ENCODE assay signal across 7 cellular contexts in genomic region chrX:46408553-46409407, GRCh38.
DNase-seq lines count a peak whose midpoint lies in the region; ATAC-seq lines count a peak whose summit lies in the region.

No MANE protein-coding gene starts in this region.

- no peaks in the 10 kb centered on the region for H3K9me3 ChIP-seq in iPS DF 6.9 (ENCODE audit: control insufficient read depth, insufficient read depth, low read length)

- DNase-seq in G401 (ENCODE audit: low spot score), result peak; percentile 64
- peak; percentile 64 for DNase-seq in LHCN-M2 (ENCODE audit: low read depth)
- peak; percentile 4 to 56 (median 37) for DNase-seq in T-helper 2 cell
- peak; percentile 85 for DNase-seq in astrocyte of the hippocampus (ENCODE audit: low read depth, low spot score)
- DNase-seq in iPS DF 6.9 (ENCODE audit: low read depth, low spot score), result peak; percentile 5
- DNase-seq in stimulated activated CD4-positive, alpha-beta T cell treated with anti-CD3 and anti-CD28 coated beads, Interleukin-12 subunit alpha, Interleukin-12 subunit beta, amount 100 ng/mL, for 4 hours, result peak; percentile 70

- H3K27ac ChIP-seq in iPS DF 6.9 (ENCODE audit: low read length), result no peak overlapping the region

- no peaks in the 10 kb centered on the region for H3K4me1 ChIP-seq in iPS DF 6.9 (ENCODE audit: control insufficient read depth, insufficient read depth, low read length)

- H3K27me3 ChIP-seq in iPS DF 6.9 (ENCODE audit: control insufficient read depth, insufficient read depth, low read length), result no peaks in the 10 kb centered on the region

- H3K36me3 ChIP-seq in iPS DF 6.9 (ENCODE audit: control insufficient read depth, insufficient read depth, low read length), result no peaks in the 10 kb centered on the region

- H3K4me3 ChIP-seq in iPS DF 6.9 (ENCODE audit: low read length), result no peak overlapping the region

- no CpG with 5 or more reads among the region's 9 CpGs for WGBS in iPS DF 6.9 (ENCODE audit: insufficient coverage, insufficient read length)

- in situ Hi-C loops in G401 (cut with HindIII; ENCODE audit: low sequenced_read_pairs), result no loop called here

- no peak for ATAC-seq in HG03457 (IDR thresholded peaks at IDR 0.05; ENCODE audit: unreplicated experiment)

Comparison
In these comparisons a context has a peak if more than half of its experiments do, and no peak if none do; other contexts are left out.
1. DNase-seq: peak in every context shown above with its lines; median percentile 85 in astrocyte of the hippocampus; 70 in stimulated activated CD4-positive, alpha-beta T cell treated with anti-CD3 and anti-CD28 coated beads, Interleukin-12 subunit alpha, Interleukin-12 subunit beta, amount 100 ng/mL, for 4 hours; 64 in G401; 64 in LHCN-M2; 37 in T-helper 2 cell; 5 in iPS DF 6.9.